In genomic region chr11:65129649-65130441, GRCh38 we compare ENCODE assay signal across 19 cellular contexts. TPM values are rescaled to one million over a fixed set of nuclear protein-coding genes. Genes with fewer than 3 reads are reported as not detected.
DNase-seq lines count a peak whose midpoint lies in the region; ATAC-seq, FAIRE-seq and TF ChIP-seq lines count a peak whose summit lies in the region.
"Had no signal": no experiment of that assay in that cellular context is flagged by ENCODE, and none has a peak within 500 bp of the region (broad histone marks: within the 10 kb centered on the region; RNA-seq: fewer than 3 reads in every experiment).

No MANE protein-coding gene starts in this region.

- no peak overlapping the region for H3K4me2 ChIP-seq in PC-3 (ENCODE audit: low read length)
- H3K4me2 ChIP-seq: A549 had no signal

- TF ChIP-seq CTCF in PC-3 (conservative IDR thresholded peaks at IDR 0.05; ENCODE audit: low read depth, low read length) = peak; percentile 20; the same call in 1 of the 2 replicates
- TF ChIP-seq CTCF in right lobe of liver (IDR thresholded peaks at IDR 0.05) = no peak
- TF ChIP-seq CTCF in kidney (IDR thresholded peaks at IDR 0.05; ENCODE audit: borderline replicate concordance, extremely low read depth, insufficient read depth) = no peak

- H3K27ac ChIP-seq in PC-3 (ENCODE audit: low read length) (no peak overlapping the region), right lobe of liver (no peak overlapping the region), kidney (ENCODE audit: low read depth in 2 of 2, low read length in 2 of 2) (no peak overlapping the region)
- H3K27ac ChIP-seq: A549, gastrocnemius medialis had no signal

- H3K9me3 ChIP-seq in PC-3 (ENCODE audit: low read length) (no peaks in the 10 kb centered on the region), right lobe of liver (no peaks in the 10 kb centered on the region), kidney (ENCODE audit: control insufficient read depth in 1 of 2, low read length in 2 of 2) (no peaks in the 10 kb centered on the region)
- H3K9me3 ChIP-seq: A549, gastrocnemius medialis had no signal

- no CpG with 5 or more reads among the region's 13 CpGs for WGBS in right lobe of liver (ENCODE audit: insufficient coverage, low coverage, low lambda C conversion rate, missing lambda C conversion rate)

- H3K36me3 ChIP-seq in PC-3 (ENCODE audit: low read depth, low read length) (peaks cover 53% of the 10 kb centered on the region; the same call in 1 of the 2 replicates), right lobe of liver (peaks cover 11 to 81% (median 34%) of the 10 kb centered on the region in 4 donors), kidney (ENCODE audit: control insufficient read depth in 1 of 2, insufficient read depth in 2 of 2, low read length in 2 of 2) (peaks cover 28 to 68% of the 10 kb centered on the region in 2 donors)

- H3K4me1 ChIP-seq in PC-3 (ENCODE audit: insufficient read depth, low read length) (peaks cover 10% of the 10 kb centered on the region), right lobe of liver (peaks cover 0 to 16% (median 6%) of the 10 kb centered on the region in 4 donors), kidney (ENCODE audit: control insufficient read depth in 1 of 2, insufficient read depth in 1 of 2, low read depth in 1 of 2, low read length in 2 of 2) (peaks cover 13 to 17% of the 10 kb centered on the region in 2 donors)

- peaks cover 39% of the 10 kb centered on the region for H3K79me2 ChIP-seq in PC-3 (ENCODE audit: low read length)

- POLR2A ChIA-PET in PC-3 (lab: Charles Lee; ENCODE audit: unreplicated experiment) = no interaction called here

- no peak overlapping the region for H3K9ac ChIP-seq in PC-3 (ENCODE audit: low read length)
- H3K9ac ChIP-seq in kidney (ENCODE audit: low read length in 2 of 2) = no peak overlapping the region

- H2AFZ ChIP-seq in PC-3 (ENCODE audit: low read length) = no peak overlapping the region

- FAIRE-seq in kidney (lab: Jason Lieb, UNC) = no peak
- FAIRE-seq: A549 had no signal

- peak; percentile 27 for DNase-seq in activated T-cell treated with anti-CD3 and anti-CD28 coated beads, Interleukin-2, amount 50 U/mL, for 24 hours
- DNase-seq in activated T-cell treated with anti-CD3 and anti-CD28 coated beads, Interleukin-2, amount 50 U/mL, for 4 hours = no peak
- no peak for DNase-seq in PC-3
- DNase-seq in right lobe of liver = peak in 2 of 3 donors; percentile 23 to 49
- no peak for DNase-seq in NCI-H2081 treated with DMSO at 0.1 percent for 48 hours (lab: John Stamatoyannopoulos, UW)
- DNase-seq in OCI-M2 (lab: John Stamatoyannopoulos, UW; ENCODE audit: unreplicated experiment) = no peak
- no peak for DNase-seq in kidney
- DNase-seq: amniotic stem cell; C1 segment of cervical spinal cord; DMS153; gastrocnemius medialis; mesenchymal stem cell; natural killer cell; NCI-H1436 treated with DMSO at 0.1 percent for 48 hours; NCI-H69; stimulated activated CD4-positive, alpha-beta T cell treated with anti-CD3 and anti-CD28 coated beads, Interleukin-4, amount 100 ng/mL, for 1 hour had no signal

- ATAC-seq in activated T-cell treated with anti-CD3 and anti-CD28 coated beads, Interleukin-2, amount 50 U/mL, for 4 hours = no peak
- ATAC-seq in PC-3 (no peak), right lobe of liver (no peak), GM18520 (IDR thresholded peaks at IDR 0.05; ENCODE audit: unreplicated experiment) (no peak)
- ATAC-seq: A549, gastrocnemius medialis, natural killer cell, WTC11 had no signal

- H3K4me3 ChIP-seq in PC-3 (ENCODE audit: low read length) (no peak overlapping the region), right lobe of liver (no peak overlapping the region), kidney (ENCODE audit: low read length in 2 of 2) (no peak overlapping the region)
- H3K4me3 ChIP-seq: A549, gastrocnemius medialis had no signal

- no peaks in the 10 kb centered on the region for H3K9me3 Mint-ChIP-seq in activated T-cell treated with anti-CD3 and anti-CD28 coated beads, Interleukin-2, amount 50 U/mL, for 24 hours
- H3K9me3 Mint-ChIP-seq in activated T-cell treated with anti-CD3 and anti-CD28 coated beads, Interleukin-2, amount 50 U/mL, for 4 hours = no peaks in the 10 kb centered on the region
- H3K9me3 Mint-ChIP-seq: natural killer cell, WTC11 had no signal

- peaks cover 18% of the 10 kb centered on the region for H3K4me1 Mint-ChIP-seq in activated T-cell treated with anti-CD3 and anti-CD28 coated beads, Interleukin-2, amount 50 U/mL, for 24 hours (ENCODE audit: low read depth)
- H3K4me1 Mint-ChIP-seq in activated T-cell treated with anti-CD3 and anti-CD28 coated beads, Interleukin-2, amount 50 U/mL, for 4 hours (ENCODE audit: low read depth) = peaks cover 20% of the 10 kb centered on the region

- H3K27me3 Mint-ChIP-seq in activated T-cell treated with anti-CD3 and anti-CD28 coated beads, Interleukin-2, amount 50 U/mL, for 24 hours = no peaks in the 10 kb centered on the region
- no peaks in the 10 kb centered on the region for H3K27me3 Mint-ChIP-seq in activated T-cell treated with anti-CD3 and anti-CD28 coated beads, Interleukin-2, amount 50 U/mL, for 4 hours (ENCODE audit: low read depth)

- H3K9me2 ChIP-seq in PC-3 (replicated peaks; ENCODE audit: low read length) = no peaks in the 10 kb centered on the region

- no TSS peak for BruUV-seq in PC-3 (replicated peaks; lab: Mats Ljungman, UMichigan)

- CTCF ChIA-PET in PC-3 (lab: Charles Lee) = interaction anchor here (0.5 to 0.7 kb wide), 2 partner anchors 17 to 96 kb away, joined by 3 to 5 read pairs; no protein-coding TSS in a partner anchor

- H3K36me3 Mint-ChIP-seq in activated T-cell treated with anti-CD3 and anti-CD28 coated beads, Interleukin-2, amount 50 U/mL, for 24 hours (ENCODE audit: low read depth) = peaks cover 100% of the 10 kb centered on the region
- peaks cover 20% of the 10 kb centered on the region for H3K36me3 Mint-ChIP-seq in activated T-cell treated with anti-CD3 and anti-CD28 coated beads, Interleukin-2, amount 50 U/mL, for 4 hours (ENCODE audit: insufficient read depth)
- H3K36me3 Mint-ChIP-seq: natural killer cell had no signal

- intact Hi-C loops in PC-3 (cut with micrococcal nuclease) = no loop called here
- intact Hi-C loops in right lobe of liver (cut with DNase I) = loop anchor here in 1 of 2 donors (10.0 kb wide), 2 partner anchors 55 to 125 kb away; partner anchors contain the start of gene CAPN1
- intact Hi-C loops in kidney (cut with DNase I) = no loop called here

- H3K27me3 ChIP-seq in PC-3 (ENCODE audit: low read length) = no peaks in the 10 kb centered on the region
- H3K27me3 ChIP-seq in right lobe of liver = no peaks in the 10 kb centered on the region
- H3K27me3 ChIP-seq: gastrocnemius medialis had no signal

- no peak overlapping the region for H3K4me3 Mint-ChIP-seq in activated T-cell treated with anti-CD3 and anti-CD28 coated beads, Interleukin-2, amount 50 U/mL, for 24 hours
- no peak overlapping the region for H3K4me3 Mint-ChIP-seq in activated T-cell treated with anti-CD3 and anti-CD28 coated beads, Interleukin-2, amount 50 U/mL, for 4 hours
- H3K4me3 Mint-ChIP-seq: natural killer cell, WTC11 had no signal

- H3K27ac Mint-ChIP-seq in activated T-cell treated with anti-CD3 and anti-CD28 coated beads, Interleukin-2, amount 50 U/mL, for 24 hours = no peak overlapping the region
- H3K27ac Mint-ChIP-seq: WTC11 had no signal

- H3F3A ChIP-seq in PC-3 (ENCODE audit: low read length, unreplicated experiment) = no peaks in the 10 kb centered on the region

- no peak for TF ChIP-seq POLR2A in right lobe of liver (IDR thresholded peaks at IDR 0.05)

- H4K20me1 ChIP-seq in PC-3 (ENCODE audit: low read length) = no peaks in the 10 kb centered on the region; the same call in 1 of the 2 replicates

RNA-seq across cellular contexts. Expression of gene SYVN1, which starts 4.5 kb away (rescaled TPM):
- 10 to 100 TPM; 36.8 to 51.5 (median 47.2) TPM for total RNA-seq in activated T-cell treated with anti-CD3 and anti-CD28 coated beads, Interleukin-2, amount 50 U/mL, for 4 hours
- total RNA-seq in PC-3 (2014; rRNA removed) (22.3 and 33.2 TPM in 2 replicates), right lobe of liver (100 to 1,000 TPM in 4 of 6 experiments, 10 to 100 TPM in 2; 73.0 to 120 (median 109) TPM), kidney (69.8 TPM)
- 21.2 TPM for polyA plus RNA-seq in kidney (ENCODE audit: insufficient read depth, low read depth, low replicate concordance)

RNA-seq across cellular contexts. Expression of gene MRPL49, which starts 7.7 kb away (rescaled TPM):
- 100 to 1,000 TPM; 102 to 110 (median 104) TPM for total RNA-seq in activated T-cell treated with anti-CD3 and anti-CD28 coated beads, Interleukin-2, amount 50 U/mL, for 4 hours
- total RNA-seq in PC-3 (2014; rRNA removed) (163 and 183 TPM in 2 replicates), right lobe of liver (10 to 100 TPM; 26.3 to 51.7 (median 28.4) TPM), kidney (53.3 TPM)
- polyA plus RNA-seq in kidney (ENCODE audit: insufficient read depth, low read depth, low replicate concordance) = 76.7 TPM

RNA-seq across cellular contexts. Expression of gene FAU, which starts 7.9 kb away (rescaled TPM):
- total RNA-seq in activated T-cell treated with anti-CD3 and anti-CD28 coated beads, Interleukin-2, amount 50 U/mL, for 4 hours = 1,000 to 10,000 TPM; 1,673 to 1,831 (median 1,724) TPM
- total RNA-seq in PC-3 (2014; rRNA removed) = 1,119 and 1,157 TPM in 2 replicates
- 100 to 1,000 TPM; 287 to 472 (median 343) TPM for total RNA-seq in right lobe of liver
- 794 TPM for total RNA-seq in kidney
- 927 TPM for polyA plus RNA-seq in kidney (ENCODE audit: insufficient read depth, low read depth, low replicate concordance)

RNA-seq across cellular contexts. Expression of gene ZNHIT2, which starts 12.3 kb away (rescaled TPM):
- 10 to 100 TPM; 25.9 to 28.1 (median 26.2) TPM for total RNA-seq in activated T-cell treated with anti-CD3 and anti-CD28 coated beads, Interleukin-2, amount 50 U/mL, for 4 hours
- 48.2 and 59.0 TPM in 2 replicates for total RNA-seq in PC-3 (2014; rRNA removed)
- 10 to 100 TPM in 2 of 6 experiments, 1 to 10 TPM in 4; 4.9 to 15.7 (median 6.2) TPM for total RNA-seq in right lobe of liver
- 14.0 TPM for total RNA-seq in kidney
- polyA plus RNA-seq in kidney (ENCODE audit: insufficient read depth, low read depth, low replicate concordance) = 21.1 TPM

RNA-seq across cellular contexts. Expression of gene TM7SF2, which starts 18.2 kb away (rescaled TPM):
- total RNA-seq in activated T-cell treated with anti-CD3 and anti-CD28 coated beads, Interleukin-2, amount 50 U/mL, for 4 hours = 10 to 100 TPM; 18.4 to 19.4 (median 18.7) TPM
- 38.4 and 44.2 TPM in 2 replicates for total RNA-seq in PC-3 (2014; rRNA removed)
- 100 to 1,000 TPM in 1 of 6 experiments, 10 to 100 TPM in 5; 25.6 to 112 (median 37.8) TPM for total RNA-seq in right lobe of liver
- total RNA-seq in kidney = 20.9 TPM
- polyA plus RNA-seq in kidney (ENCODE audit: insufficient read depth, low read depth, low replicate concordance) = 88.2 TPM

Comparison
In these comparisons a context has a peak if more than half of its experiments do, and no peak if none do; other contexts are left out.
1. DNase-seq: peak in activated T-cell treated with anti-CD3 and anti-CD28 coated beads, Interleukin-2, amount 50 U/mL, for 24 hours (single experiment) and right lobe of liver (2 of 3); none in activated T-cell treated with anti-CD3 and anti-CD28 coated beads, Interleukin-2, amount 50 U/mL, for 4 hours (single experiment), PC-3 (single experiment), NCI-H2081 treated with DMSO at 0.1 percent for 48 hours (single experiment), OCI-M2 (single experiment) and kidney (single experiment).